Comparison of ENCODE assay signal across 1 cellular context in genomic region chr13:79281335-79281734, GRCh38.
TF ChIP-seq lines count a peak whose summit lies in the region.

No MANE protein-coding gene starts in this region.

TF ChIP-seq in WTC11, 78 proteins besides CTCF, POLR2A, EP300 and RAD21 (continued from another document and continues in another):
- TF ChIP-seq ATF2 (CRISPR knock-in tag; IDR thresholded peaks at IDR 0.05; ENCODE audit: borderline replicate concordance, low read depth), result no peak
- TF ChIP-seq NFYB (CRISPR knock-in tag; conservative IDR thresholded peaks at IDR 0.05; ENCODE audit: low read depth), result no peak
- no peak for TF ChIP-seq HMGA2 (CRISPR knock-in tag; IDR thresholded peaks at IDR 0.05)
- no peak for TF ChIP-seq CREM (CRISPR knock-in tag; IDR thresholded peaks at IDR 0.05)
- TF ChIP-seq FOXP4 (CRISPR knock-in tag; IDR thresholded peaks at IDR 0.05), result peak; percentile 77; the same call in 1 of the 2 replicates
- no peak for TF ChIP-seq OVOL2 (CRISPR knock-in tag; IDR thresholded peaks at IDR 0.05; ENCODE audit: borderline replicate concordance)
- TF ChIP-seq ZNF232 (CRISPR knock-in tag; IDR thresholded peaks at IDR 0.05), result peak; percentile 90; the same call in 1 of the 2 replicates
- TF ChIP-seq ERG (CRISPR knock-in tag; IDR thresholded peaks at IDR 0.05), result no peak
- TF ChIP-seq AR (CRISPR knock-in tag; IDR thresholded peaks at IDR 0.05), result no peak
- no peak for TF ChIP-seq ZNF317 (CRISPR knock-in tag; IDR thresholded peaks at IDR 0.05; ENCODE audit: borderline replicate concordance, low read depth)
- peak; percentile 74; the same call in 1 of the 2 replicates for TF ChIP-seq SMAD3 (CRISPR knock-in tag; IDR thresholded peaks at IDR 0.05; ENCODE audit: borderline replicate concordance)
- TF ChIP-seq CDX4 (CRISPR knock-in tag; IDR thresholded peaks at IDR 0.05; ENCODE audit: borderline replicate concordance), result no peak
- no peak for TF ChIP-seq JUN (CRISPR knock-in tag; IDR thresholded peaks at IDR 0.05)
- no peak for TF ChIP-seq PREB (CRISPR knock-in tag; IDR thresholded peaks at IDR 0.05; ENCODE audit: borderline replicate concordance)
- TF ChIP-seq GABPB1 (CRISPR knock-in tag; IDR thresholded peaks at IDR 0.05), result no peak
- no peak for TF ChIP-seq ZNF281 (CRISPR knock-in tag; IDR thresholded peaks at IDR 0.05)
- TF ChIP-seq NR1H2 (CRISPR knock-in tag; IDR thresholded peaks at IDR 0.05), result no peak
- TF ChIP-seq PRRX2 (CRISPR knock-in tag; IDR thresholded peaks at IDR 0.05), result no peak
- no peak for TF ChIP-seq E2F4 (CRISPR knock-in tag; IDR thresholded peaks at IDR 0.05; ENCODE audit: borderline replicate concordance, low read depth)
- TF ChIP-seq USF2 (CRISPR knock-in tag; IDR thresholded peaks at IDR 0.05), result peak; percentile 15; the same call in 1 of the 2 replicates
- TF ChIP-seq SOX15 (CRISPR knock-in tag; IDR thresholded peaks at IDR 0.05), result no peak
- no peak for TF ChIP-seq ARID4B (CRISPR knock-in tag; IDR thresholded peaks at IDR 0.05; ENCODE audit: borderline replicate concordance)
- TF ChIP-seq ESRRA (CRISPR knock-in tag; IDR thresholded peaks at IDR 0.05; ENCODE audit: borderline replicate concordance), result no peak
- no peak for TF ChIP-seq ATF1 (CRISPR knock-in tag; IDR thresholded peaks at IDR 0.05)
- no peak for TF ChIP-seq TCF7 (CRISPR knock-in tag; IDR thresholded peaks at IDR 0.05; ENCODE audit: low read depth)
- TF ChIP-seq FOXJ3 (CRISPR knock-in tag; IDR thresholded peaks at IDR 0.05; ENCODE audit: borderline replicate concordance), result no peak
- TF ChIP-seq USF1 (CRISPR knock-in tag; IDR thresholded peaks at IDR 0.05), result no peak
- no peak for TF ChIP-seq RORB (CRISPR knock-in tag; IDR thresholded peaks at IDR 0.05)
- TF ChIP-seq FOXP1 (CRISPR knock-in tag; IDR thresholded peaks at IDR 0.05; ENCODE audit: borderline replicate concordance), result no peak
- TF ChIP-seq ZNF138 (CRISPR knock-in tag; conservative IDR thresholded peaks at IDR 0.05), result 0 out of 2 replicates have a peak, but pooled peaks have one; percentile 55
- TF ChIP-seq STAT6 (CRISPR knock-in tag; conservative IDR thresholded peaks at IDR 0.05; ENCODE audit: low read depth), result peak; percentile 75; the same call in 1 of the 2 replicates
